7 cellular contexts compared by ENCODE assay signal in the genomic region with DNA sequence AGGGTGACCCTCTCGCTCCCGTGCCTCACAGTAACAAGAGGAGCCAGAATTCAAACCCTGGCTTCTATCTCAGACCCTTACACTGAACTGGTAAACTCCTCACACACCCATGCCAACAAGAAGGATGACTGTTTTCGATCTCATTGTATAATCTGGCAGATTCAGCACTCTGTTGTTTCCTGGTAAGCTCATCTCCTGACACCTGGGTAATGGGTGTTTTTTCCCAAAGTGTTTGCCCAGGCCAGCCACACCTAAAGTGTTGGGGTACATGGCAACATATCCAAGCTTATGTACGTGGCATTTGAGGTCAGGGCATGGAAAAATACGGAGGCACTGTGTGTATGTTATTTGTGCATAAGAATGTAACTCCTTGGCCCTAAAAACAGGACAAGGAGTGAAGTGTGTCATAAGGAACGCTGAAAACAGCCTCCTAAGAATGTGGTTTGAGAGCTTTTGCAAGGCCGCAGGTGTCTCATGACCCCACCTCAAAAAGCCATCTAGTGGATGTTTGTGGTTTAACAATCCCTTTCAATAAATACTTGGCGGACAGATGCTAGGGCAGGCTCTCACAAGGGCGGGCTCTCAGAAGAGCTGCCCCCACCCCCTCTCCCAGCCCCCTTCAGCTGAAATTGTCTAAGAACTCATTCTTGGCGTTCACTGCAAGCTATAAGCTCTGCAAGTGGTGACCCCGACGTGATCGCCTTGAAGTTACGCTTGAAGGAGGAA. TPM values are rescaled to one million over a fixed set of nuclear protein-coding genes. Genes with fewer than 3 reads are reported as not detected.
DNase-seq lines count a peak whose midpoint lies in the region; FAIRE-seq and TF ChIP-seq lines count a peak whose summit lies in the region.

A gene with protein sequence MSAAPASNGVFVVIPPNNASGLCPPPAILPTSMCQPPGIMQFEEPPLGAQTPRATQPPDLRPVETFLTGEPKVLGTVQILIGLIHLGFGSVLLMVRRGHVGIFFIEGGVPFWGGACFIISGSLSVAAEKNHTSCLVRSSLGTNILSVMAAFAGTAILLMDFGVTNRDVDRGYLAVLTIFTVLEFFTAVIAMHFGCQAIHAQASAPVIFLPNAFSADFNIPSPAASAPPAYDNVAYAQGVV (plus strand): TSS at position 561 of the 726 bp plus-strand sequence. CDS start 6,867 bp downstream, outside the sequence.

- peak; percentile 62 for FAIRE-seq in GM12891 (lab: Jason Lieb, UNC)

- no peaks in the 10 kb centered on the region for H3K79me1 ChIP-seq in neuronal stem cell (ENCODE audit: low read depth, low read length)

- H4K91ac ChIP-seq in neuronal stem cell (ENCODE audit: low read depth, low read length, poor library complexity) = no peak within 1 kb of the TSS

- no peaks in the 10 kb centered on the region for H3K9me3 ChIP-seq in mammary epithelial cell (replicated peaks; ENCODE audit: insufficient read depth, low read length)
- peaks cover 0 to 2% of the 10 kb centered on the region in 2 donors for H3K9me3 ChIP-seq in neuronal stem cell (replicated peaks in 1 of 2; ENCODE audit: control insufficient read depth in 2 of 2, insufficient read depth in 1 of 2, low read depth in 1 of 2, low read length in 2 of 2)

- H2BK120ac ChIP-seq in neuronal stem cell (ENCODE audit: low read depth, low read length) = no peak within 1 kb of the TSS

- H2AFZ ChIP-seq in mammary epithelial cell (ENCODE audit: low read depth, low read length) (no peak within 1 kb of the TSS), neuronal stem cell (ENCODE audit: low read length) (no peak within 1 kb of the TSS)

- H3K4me2 ChIP-seq in mammary epithelial cell (ENCODE audit: insufficient read depth, low read depth, low read length) (no peak within 1 kb of the TSS), neuronal stem cell (ENCODE audit: insufficient read depth, low read length, poor library complexity, severe bottlenecking) (no peak within 1 kb of the TSS)

- no peak within 1 kb of the TSS for H2BK15ac ChIP-seq in neuronal stem cell (ENCODE audit: low read length)

- peak; percentile 34 to 43 for TF ChIP-seq CTCF in mammary epithelial cell (conservative IDR thresholded peaks at IDR 0.05 in 1 of 2, IDR thresholded peaks at IDR 0.05 in 1 of 2; ENCODE audit: extremely low read depth in 1 of 2, insufficient read depth in 1 of 2, low read depth in 1 of 2, low read length in 2 of 2)

- no peak for TF ChIP-seq POLR2A in GM12891 (IDR thresholded peaks at IDR 0.05; ENCODE audit: low read depth, low read length)

- no peak within 1 kb of the TSS for H2BK5ac ChIP-seq in neuronal stem cell (ENCODE audit: low read length)

- H2AK5ac ChIP-seq in neuronal stem cell (ENCODE audit: low read depth, low read length) = peak within 1 kb of the TSS; percentile 13

- H3K4me3 ChIP-seq in mammary epithelial cell (replicated peaks in 1 of 3; ENCODE audit: insufficient read depth in 1 of 3, low read depth in 2 of 3, low read length in 3 of 3) (no peak within 1 kb of the TSS), neuronal stem cell (ENCODE audit: low read length in 2 of 2) (no peak within 1 kb of the TSS)

- H3K14ac ChIP-seq in neuronal stem cell (ENCODE audit: low read length) = no peak within 1 kb of the TSS

- H3K4ac ChIP-seq in neuronal stem cell (ENCODE audit: low read length) = no peak within 1 kb of the TSS

- no TSS peak for BruUV-seq in mammary epithelial cell (replicated peaks; lab: Mats Ljungman, UMichigan)

- no peaks in the 10 kb centered on the region for H3K79me2 ChIP-seq in mammary epithelial cell (ENCODE audit: insufficient read depth, low read length)

- H3K27me3 ChIP-seq in mammary epithelial cell (ENCODE audit: insufficient read depth, low read length) (no peaks in the 10 kb centered on the region), neuronal stem cell (ENCODE audit: control insufficient read depth in 3 of 3, insufficient read depth in 3 of 3, low read depth in 1 of 3, low read length in 3 of 3) (peaks cover 0 to 2% (median 0%) of the 10 kb centered on the region in 3 experiments)

- H3K4me1 ChIP-seq in mammary epithelial cell (ENCODE audit: insufficient read depth, low read length) = no peaks in the 10 kb centered on the region
- H3K4me1 ChIP-seq in neuronal stem cell (ENCODE audit: control insufficient read depth in 2 of 2, insufficient read depth in 1 of 2, low read depth in 1 of 2, low read length in 2 of 2) = no peaks in the 10 kb centered on the region

- dilution Hi-C loops in mammary epithelial cell (cut with HindIII; ENCODE audit: low sequenced_read_pairs) = no loop called here

- no peak within 1 kb of the TSS for H3K27ac ChIP-seq in mammary epithelial cell (ENCODE audit: insufficient read depth, low read depth, low read length)
- H3K27ac ChIP-seq in neuronal stem cell (replicated peaks; ENCODE audit: low read length) = no peak within 1 kb of the TSS

- H4K8ac ChIP-seq in neuronal stem cell (ENCODE audit: low read depth, low read length) = no peak within 1 kb of the TSS

- no peak within 1 kb of the TSS for H3K23ac ChIP-seq in neuronal stem cell (ENCODE audit: low read depth, low read length, poor library complexity)

- CTCF ChIA-PET in mammary epithelial cell (lab: Charles Lee; ENCODE audit: low non-redundant PET) = no interaction called here

- H2BK12ac ChIP-seq in neuronal stem cell (ENCODE audit: low read length) = no peak within 1 kb of the TSS

- no peaks in the 10 kb centered on the region for H4K20me1 ChIP-seq in mammary epithelial cell (ENCODE audit: insufficient read depth, low read length)

- DNase-seq in GM12891 (ENCODE audit: insufficient read length, low spot score) = no peak
- peak; percentile 61 for DNase-seq in MV-4-11 (lab: John Stamatoyannopoulos, UW)
- DNase-seq in mammary epithelial cell = peak; percentile 36
- no peak for DNase-seq in neuronal stem cell (ENCODE audit: low spot score)
- no peak for DNase-seq in AG08396 (ENCODE audit: low spot score)
- DNase-seq in epidermal melanocyte (ENCODE audit: insufficient read length, low spot score) = no peak
- no peak for DNase-seq in stimulated activated CD4-positive, alpha-beta T cell treated with anti-CD3 and anti-CD28 coated beads, Interleukin-12 subunit alpha, Interleukin-12 subunit beta, amount 100 ng/mL, for 4 hours

- intact Hi-C loops in mammary epithelial cell (cut with micrococcal nuclease) = loop anchor here (2.0 kb wide), 1 partner anchor 56 kb away; no protein-coding TSS in a partner anchor

- H3K9ac ChIP-seq in mammary epithelial cell (ENCODE audit: insufficient read depth, low read length) (no peak within 1 kb of the TSS), neuronal stem cell (ENCODE audit: low read depth, low read length, poor library complexity) (no peak within 1 kb of the TSS)

- H3K18ac ChIP-seq in neuronal stem cell (ENCODE audit: low read length) = no peak within 1 kb of the TSS

- H3K36me3 ChIP-seq in mammary epithelial cell (ENCODE audit: insufficient read depth, low read length) = no peaks in the 10 kb centered on the region
- H3K36me3 ChIP-seq in neuronal stem cell (replicated peaks in 1 of 2; ENCODE audit: control insufficient read depth in 2 of 2, insufficient read depth in 2 of 2, low read length in 2 of 2) = no peaks in the 10 kb centered on the region

- WGBS in mammary epithelial cell (ENCODE audit: low coverage, missing lambda C conversion rate) = 55% methylated on average over 9 of the region's 14 CpGs
- WGBS in neuronal stem cell (ENCODE audit: extremely low coverage in 2 of 2, insufficient read length in 2 of 2, insufficient replicate concordance in 1 of 2), 2 donors = no CpG with 5 or more reads among the region's 14 CpGs

- in situ Hi-C loops in mammary epithelial cell (cut with MboI; ENCODE audit: low sequenced_read_pairs in 2 of 2) = no loop called here

TF ChIP-seq in GM12891, 5 proteins besides CTCF, POLR2A, EP300 and RAD21:
- no peak for TF ChIP-seq POLR2AphosphoS5 (IDR thresholded peaks at IDR 0.05; ENCODE audit: low read depth, low read length)

RNA-seq across cellular contexts. Expression of the gene that starts here (rescaled TPM):
- polyA plus RNA-seq in GM12891 (2012; ENCODE audit: low read depth, missing spikeins) = 0.27 TPM
- total RNA-seq in mammary epithelial cell = not detected
- not detected for polyA plus RNA-seq in mammary epithelial cell
- not detected for polyA minus RNA-seq in mammary epithelial cell
- 0.06 TPM for polyA plus RNA-seq in neuronal stem cell (2013, experiment 1 of 2)
- 0.06 TPM for polyA plus RNA-seq in neuronal stem cell (2013, experiment 2 of 2)

Comparison
In these comparisons a context has a peak if more than half of its experiments do, and no peak if none do; other contexts are left out.
1. Peak in DNase-seq in mammary epithelial cell; RNA of the gene not detected or under 1 TPM.